10 cellular contexts compared by ENCODE assay signal in genomic region chr9:131624636-131625241, GRCh38.
DNase-seq lines count a peak whose midpoint lies in the region; ATAC-seq and TF ChIP-seq lines count a peak whose summit lies in the region.
"Had no signal": no experiment of that assay in that cellular context is flagged by ENCODE, and none has a peak within 500 bp of the region (broad histone marks: within the 10 kb centered on the region; RNA-seq: fewer than 3 reads in every experiment).

No MANE protein-coding gene starts in this region.

- no peaks in the 10 kb centered on the region for H3K27me3 Mint-ChIP-seq in activated CD8-positive, alpha-beta T cell treated with anti-CD3 and anti-CD28 coated beads for 36 hours
- H3K27me3 Mint-ChIP-seq in activated CD8-positive, alpha-beta T cell treated with anti-CD3 and anti-CD28 coated beads, Interleukin-2, amount 10 ng/mL, durations not matched to agents 7 days and 5 days (ENCODE audit: low read depth), result no peaks in the 10 kb centered on the region

- DNase-seq in activated CD8-positive, alpha-beta T cell treated with anti-CD3 and anti-CD28 coated beads for 36 hours, result no peak
- DNase-seq in activated CD8-positive, alpha-beta T cell treated with anti-CD3 and anti-CD28 coated beads, Interleukin-2, amount 10 ng/mL, durations not matched to agents 7 days and 5 days, result no peak
- DNase-seq in SJSA1 (ENCODE audit: low read depth in 1 of 2, low spot score in 2 of 2) (peak; percentile 79 to 81), left ventricle myocardium superior (peak; percentile 74), suprapubic skin (ENCODE audit: low spot score in 2 of 2) (no peak), GM13976 (ENCODE audit: low spot score) (no peak), lower leg skin (ENCODE audit: low spot score in 2 of 2) (no peak), HAP-1 (ENCODE audit: low spot score in 2 of 2) (no peak)
- DNase-seq: NCI-H2081 treated with DMSO at 0.1 percent for 48 hours had no signal

- 69% methylated on average over 11 of the region's 11 CpGs for WGBS in suprapubic skin
- WGBS in lower leg skin, 2 donors, result 52 to 58% methylated on average over 11 of the region's 11 CpGs

- TF ChIP-seq POLR2A in suprapubic skin (IDR thresholded peaks at IDR 0.05) (no peak), lower leg skin (IDR thresholded peaks at IDR 0.05) (no peak)

- no peaks in the 10 kb centered on the region for H3K9me3 Mint-ChIP-seq in activated CD8-positive, alpha-beta T cell treated with anti-CD3 and anti-CD28 coated beads for 36 hours
- H3K9me3 Mint-ChIP-seq in activated CD8-positive, alpha-beta T cell treated with anti-CD3 and anti-CD28 coated beads, Interleukin-2, amount 10 ng/mL, durations not matched to agents 7 days and 5 days (ENCODE audit: insufficient read depth), result no peaks in the 10 kb centered on the region

- TF ChIP-seq EP300 in suprapubic skin (IDR thresholded peaks at IDR 0.05), result no peak

- peaks cover 26% of the 10 kb centered on the region for H3K4me1 Mint-ChIP-seq in activated CD8-positive, alpha-beta T cell treated with anti-CD3 and anti-CD28 coated beads for 36 hours (ENCODE audit: low read depth)
- H3K4me1 Mint-ChIP-seq in activated CD8-positive, alpha-beta T cell treated with anti-CD3 and anti-CD28 coated beads, Interleukin-2, amount 10 ng/mL, durations not matched to agents 7 days and 5 days (ENCODE audit: low read depth), result peaks cover 44% of the 10 kb centered on the region

- peak overlapping the region; percentile 28 for H3K27ac ChIP-seq in SJSA1
- H3K27ac ChIP-seq in suprapubic skin, result peak overlapping the region; percentile 49

- POLR2A ChIA-PET in activated CD8-positive, alpha-beta T cell treated with anti-CD3 and anti-CD28 coated beads for 36 hours (lab: Charles Lee), result interaction anchor here (0.9 kb wide), 1 partner anchor 115 kb away, joined by 3 read pairs; the partner anchor contains the start of gene RAPGEF1
- POLR2A ChIA-PET in activated CD8-positive, alpha-beta T cell treated with anti-CD3 and anti-CD28 coated beads, Interleukin-2, amount 10 ng/mL, durations not matched to agents 7 days and 5 days (lab: Charles Lee), result no interaction called here

- H3K4me3 ChIP-seq in SJSA1 (no peak overlapping the region), suprapubic skin (no peak overlapping the region), lower leg skin (ENCODE audit: low read depth, poor library complexity, severe bottlenecking) (no peak overlapping the region), HAP-1 (no peak overlapping the region)

- in situ Hi-C loops in GM13976 (cut with MboI; ENCODE audit: low sequenced_read_pairs, unreplicated experiment) (no loop called here), HAP-1 (cut with MboI; ENCODE audit: low sequenced_read_pairs) (no loop called here)

- no peak for TF ChIP-seq CTCF in activated CD8-positive, alpha-beta T cell treated with anti-CD3 and anti-CD28 coated beads for 36 hours (IDR thresholded peaks at IDR 0.05)
- TF ChIP-seq CTCF in suprapubic skin (IDR thresholded peaks at IDR 0.05), result no peak
- no peak for TF ChIP-seq CTCF in GM13976 (IDR thresholded peaks at IDR 0.05; ENCODE audit: borderline replicate concordance, control extremely low read depth, extremely low read depth, insufficient read depth, missing control alignments)
- no peak for TF ChIP-seq CTCF in lower leg skin (IDR thresholded peaks at IDR 0.05)

- no peak overlapping the region for H3K4me3 Mint-ChIP-seq in activated CD8-positive, alpha-beta T cell treated with anti-CD3 and anti-CD28 coated beads for 36 hours
- H3K4me3 Mint-ChIP-seq in activated CD8-positive, alpha-beta T cell treated with anti-CD3 and anti-CD28 coated beads, Interleukin-2, amount 10 ng/mL, durations not matched to agents 7 days and 5 days, result no peak overlapping the region

- H3K36me3 ChIP-seq in SJSA1, result peaks cover 12% of the 10 kb centered on the region
- peaks cover 72% of the 10 kb centered on the region for H3K36me3 ChIP-seq in suprapubic skin
- peaks cover 26% of the 10 kb centered on the region for H3K36me3 ChIP-seq in HAP-1 (replicated peaks)

- H3K27me3 ChIP-seq in SJSA1 (replicated peaks) (no peaks in the 10 kb centered on the region), suprapubic skin (no peaks in the 10 kb centered on the region), HAP-1 (ENCODE audit: low read depth) (no peaks in the 10 kb centered on the region)

- intact Hi-C loops in activated CD8-positive, alpha-beta T cell treated with anti-CD3 and anti-CD28 coated beads for 36 hours (cut with micrococcal nuclease), result no loop called here
- intact Hi-C loops in left ventricle myocardium superior (cut with micrococcal nuclease) (no loop called here), lower leg skin (cut with DNase I; ENCODE audit: low total_unique reads) (no loop called here)

- H3K36me3 Mint-ChIP-seq in activated CD8-positive, alpha-beta T cell treated with anti-CD3 and anti-CD28 coated beads for 36 hours (ENCODE audit: low read depth), result peaks cover 53% of the 10 kb centered on the region
- H3K36me3 Mint-ChIP-seq in activated CD8-positive, alpha-beta T cell treated with anti-CD3 and anti-CD28 coated beads, Interleukin-2, amount 10 ng/mL, durations not matched to agents 7 days and 5 days (ENCODE audit: low read depth), result peaks cover 65% of the 10 kb centered on the region

- peak overlapping the region; percentile 66 for H3K27ac Mint-ChIP-seq in activated CD8-positive, alpha-beta T cell treated with anti-CD3 and anti-CD28 coated beads for 36 hours
- H3K27ac Mint-ChIP-seq in activated CD8-positive, alpha-beta T cell treated with anti-CD3 and anti-CD28 coated beads, Interleukin-2, amount 10 ng/mL, durations not matched to agents 7 days and 5 days, result no peak overlapping the region

- H3K9me3 ChIP-seq in SJSA1 (replicated peaks), result no peaks in the 10 kb centered on the region
- no peaks in the 10 kb centered on the region for H3K9me3 ChIP-seq in suprapubic skin
- H3K9me3 ChIP-seq in HAP-1, result no peaks in the 10 kb centered on the region

- CTCF ChIA-PET in activated CD8-positive, alpha-beta T cell treated with anti-CD3 and anti-CD28 coated beads for 36 hours (lab: Charles Lee), result interaction anchor here (1.1 to 1.4 kb wide), 3 partner anchors 116 to 131 kb away, joined by 3 to 4 read pairs (median 3); no protein-coding TSS in a partner anchor
- CTCF ChIA-PET in activated CD8-positive, alpha-beta T cell treated with anti-CD3 and anti-CD28 coated beads, Interleukin-2, amount 10 ng/mL, durations not matched to agents 7 days and 5 days (lab: Charles Lee), result interaction anchor here (0.9 to 1.1 kb wide), 3 partner anchors 9 to 116 kb away, joined by 3 to 4 read pairs (median 3); partner anchors contain the start of gene RAPGEF1

- H3K4me1 ChIP-seq in SJSA1 (replicated peaks) (peaks cover 49% of the 10 kb centered on the region), suprapubic skin (peaks cover 14% of the 10 kb centered on the region), HAP-1 (no peaks in the 10 kb centered on the region)

- ATAC-seq in activated CD8-positive, alpha-beta T cell treated with anti-CD3 and anti-CD28 coated beads for 36 hours, result no peak
- no peak for ATAC-seq in activated CD8-positive, alpha-beta T cell treated with anti-CD3 and anti-CD28 coated beads, Interleukin-2, amount 10 ng/mL, durations not matched to agents 7 days and 5 days
- ATAC-seq in left ventricle myocardium superior, result peak; percentile 86
- ATAC-seq: esophagus mucosa had no signal

Comparison
In these comparisons a context has a peak if more than half of its experiments do, and no peak if none do; other contexts are left out.
1. DNase-seq: peak in SJSA1 (2 of 2) and left ventricle myocardium superior (single experiment); none in activated CD8-positive, alpha-beta T cell treated with anti-CD3 and anti-CD28 coated beads for 36 hours (single experiment), activated CD8-positive, alpha-beta T cell treated with anti-CD3 and anti-CD28 coated beads, Interleukin-2, amount 10 ng/mL, durations not matched to agents 7 days and 5 days (single experiment), suprapubic skin (0 of 2), GM13976 (single experiment), lower leg skin (0 of 2) and HAP-1 (0 of 2).